ENCODE assay signal across 8 cellular contexts in the genomic region with DNA sequence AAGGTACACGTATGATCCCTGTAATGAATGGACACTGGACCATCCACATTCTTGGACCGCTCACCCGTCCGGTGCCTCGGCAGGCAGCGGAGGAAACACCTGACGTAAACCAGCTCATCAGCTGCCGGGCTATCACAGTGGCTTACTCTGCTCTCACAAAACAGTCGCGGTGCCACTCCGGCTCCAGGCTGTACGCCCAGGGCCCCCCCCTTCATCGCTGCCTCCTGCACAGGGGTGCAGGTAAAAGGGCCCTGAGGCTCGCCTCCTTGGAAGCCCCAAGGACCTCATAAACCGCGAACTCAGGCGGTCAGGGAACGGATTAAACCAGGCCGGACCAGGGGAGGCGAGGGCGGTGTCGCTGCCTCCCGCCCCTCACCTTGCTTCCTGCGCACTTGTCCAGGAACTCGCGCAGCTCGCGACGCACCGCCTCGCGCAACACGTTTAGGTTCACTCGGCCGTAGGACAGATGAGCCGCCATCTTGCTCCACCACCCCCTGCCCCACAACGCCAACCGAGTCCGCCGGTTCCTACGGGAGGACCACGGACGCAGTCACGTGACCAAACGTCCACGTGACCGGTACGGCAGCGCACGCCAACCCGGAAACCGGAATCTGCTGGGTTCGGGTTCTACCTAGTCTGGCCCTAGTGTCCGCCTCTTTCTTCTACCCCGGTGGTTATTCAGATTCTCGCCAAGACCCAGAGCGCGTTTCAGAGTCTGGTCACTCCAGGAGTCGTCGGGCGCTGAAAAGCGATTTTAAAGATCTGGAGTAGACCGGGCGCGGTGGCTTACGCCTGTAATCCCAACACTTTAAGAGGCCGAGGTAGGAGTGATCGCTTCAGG. TPM values are rescaled to one million over a fixed set of nuclear protein-coding genes. Genes with fewer than 3 reads are reported as not detected.
A peak's percentile ranks its signal among the peaks of the same experiment; 100 is the strongest.
DNase-seq lines count a peak whose midpoint lies in the region; ATAC-seq and TF ChIP-seq lines count a peak whose summit lies in the region.

A gene (minus strand): TSS at position 564 of the 841 bp plus-strand sequence. CDS start 86 bp downstream, at position 478.

- TF ChIP-seq CTCF in GM10248 (IDR thresholded peaks at IDR 0.05; ENCODE audit: control extremely low read depth, extremely low read depth, low read depth, missing control alignments), result no peak

- H3K36me3 Mint-ChIP-seq in activated naive CD4-positive, alpha-beta T cell treated with anti-CD3 and anti-CD28 coated beads, Interleukin-2, amount 50 U/mL, for 72 hours, result no peaks in the 10 kb centered on the region

- POLR2A ChIA-PET in GM10248 (lab: Yijun Ruan, JAX), result interaction anchor here (0.7 kb wide), 1 partner anchor 150 kb away, joined by 4 read pairs; no protein-coding TSS in a partner anchor

- H3K9me3 Mint-ChIP-seq in activated naive CD4-positive, alpha-beta T cell treated with anti-CD3 and anti-CD28 coated beads, Interleukin-2, amount 50 U/mL, for 72 hours, result no peaks in the 10 kb centered on the region

- ATAC-seq in HG02623 (IDR thresholded peaks at IDR 0.05; ENCODE audit: unreplicated experiment), result peak; percentile 90
- ATAC-seq in activated naive CD4-positive, alpha-beta T cell treated with anti-CD3 and anti-CD28 coated beads, Interleukin-2, amount 50 U/mL, for 72 hours, result peak; percentile 91 to 93

- CTCF ChIA-PET in GM10248 (lab: Yijun Ruan, JAX), result interaction anchor here (1.5 kb wide), 1 partner anchor 38 kb away, joined by 4 read pairs; no protein-coding TSS in a partner anchor

- DNase-seq in GM10248 (ENCODE audit: extremely low spot score) (peak; percentile 96), NCI-H1105 (lab: John Stamatoyannopoulos, UW) (peak; percentile 98), SKM-1 (lab: John Stamatoyannopoulos, UW; ENCODE audit: unreplicated experiment) (peak; percentile 16), glomerular endothelial cell (ENCODE audit: extremely low read depth, low read depth, low spot score) (peak; percentile 91), nucleus accumbens (lab: John Stamatoyannopoulos, UW) (peak; percentile 74 to 98 (median 92)), superior temporal gyrus (ENCODE audit: extremely low spot score) (peak; percentile 98)
- DNase-seq in activated naive CD4-positive, alpha-beta T cell treated with anti-CD3 and anti-CD28 coated beads, Interleukin-2, amount 50 U/mL, for 72 hours (ENCODE audit: low spot score in 2 of 2), result peak; percentile 94 to 95

- peak within 1 kb of the TSS; percentile 98 to 100 for H3K27ac Mint-ChIP-seq in activated naive CD4-positive, alpha-beta T cell treated with anti-CD3 and anti-CD28 coated beads, Interleukin-2, amount 50 U/mL, for 72 hours

RNA-seq across cellular contexts. Expression of the gene that starts here (rescaled TPM):
- total RNA-seq in activated naive CD4-positive, alpha-beta T cell treated with anti-CD3 and anti-CD28 coated beads, Interleukin-2, amount 50 U/mL, for 72 hours, result 10 to 100 TPM; 23.9 to 24.2 TPM
- total RNA-seq in glomerular endothelial cell, result 21.8 and 26.8 TPM in 2 replicates

Comparison
In these comparisons a context has a peak if more than half of its experiments do, and no peak if none do; other contexts are left out.
1. Peak in every context shown above with its lines: DNase-seq and ATAC-seq.
2. DNase-seq: peak in every context shown above with its lines; median percentile 98 in NCI-H1105; 98 in superior temporal gyrus; 96 in GM10248; 94 in activated naive CD4-positive, alpha-beta T cell treated with anti-CD3 and anti-CD28 coated beads, Interleukin-2, amount 50 U/mL, for 72 hours; 92 in nucleus accumbens; 91 in glomerular endothelial cell; 16 in SKM-1.